In the genomic region with DNA sequence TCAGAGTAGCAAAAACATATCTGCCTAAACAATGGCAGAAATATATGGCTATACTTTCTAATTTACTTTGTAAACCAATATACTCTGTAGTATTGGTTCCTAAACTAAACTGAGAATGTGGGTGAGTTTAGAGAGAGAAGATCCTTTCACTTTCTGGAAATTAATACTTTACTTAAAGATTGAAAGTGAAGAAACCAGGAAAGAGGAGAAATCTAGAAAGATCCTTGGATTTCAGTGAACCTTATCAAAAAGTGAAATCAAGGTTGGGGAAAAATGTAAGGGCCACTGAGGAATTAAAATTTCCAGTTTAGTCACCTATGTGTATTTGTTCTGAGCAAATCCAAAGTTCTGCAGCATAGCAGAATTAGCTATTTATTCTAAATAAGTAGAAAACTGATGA, we compare ENCODE assay signal across 11 cellular contexts. TPM values are rescaled to one million over a fixed set of nuclear protein-coding genes. Genes with fewer than 3 reads are reported as not detected.
"Had no signal": no experiment of that assay in that cellular context is flagged by ENCODE, and none has a peak within 500 bp of the region (broad histone marks: within the 10 kb centered on the region; RNA-seq: fewer than 3 reads in every experiment).

No MANE protein-coding gene starts in this region.

- H3K4me3 ChIP-seq: GM23248, HAP-1, K562 had no signal

- H3K9me3 ChIP-seq: HAP-1 had no signal

- H3K27ac ChIP-seq: GM23248 had no signal

- H3K4me3 Mint-ChIP-seq: HFFc6 had no signal

- H3K27ac Mint-ChIP-seq: HFFc6 had no signal

- H3K4me1 ChIP-seq: HAP-1 had no signal

- ATAC-seq: HCT116, K562 had no signal

- DNase-seq: GM23248, GOT3, H7, HFFc6, IMR-90, KG1 had no signal

- H3K9me3 Mint-ChIP-seq: HFFc6 had no signal

RNA-seq across cellular contexts. Expression of a gene that starts 31.6 kb away (rescaled TPM):
- total RNA-seq: GM23248, H4, H7, HFFc6, HT-29, IMR-90, K562 had no signal
